1 cellular context compared by ENCODE assay signal in the genomic region with DNA sequence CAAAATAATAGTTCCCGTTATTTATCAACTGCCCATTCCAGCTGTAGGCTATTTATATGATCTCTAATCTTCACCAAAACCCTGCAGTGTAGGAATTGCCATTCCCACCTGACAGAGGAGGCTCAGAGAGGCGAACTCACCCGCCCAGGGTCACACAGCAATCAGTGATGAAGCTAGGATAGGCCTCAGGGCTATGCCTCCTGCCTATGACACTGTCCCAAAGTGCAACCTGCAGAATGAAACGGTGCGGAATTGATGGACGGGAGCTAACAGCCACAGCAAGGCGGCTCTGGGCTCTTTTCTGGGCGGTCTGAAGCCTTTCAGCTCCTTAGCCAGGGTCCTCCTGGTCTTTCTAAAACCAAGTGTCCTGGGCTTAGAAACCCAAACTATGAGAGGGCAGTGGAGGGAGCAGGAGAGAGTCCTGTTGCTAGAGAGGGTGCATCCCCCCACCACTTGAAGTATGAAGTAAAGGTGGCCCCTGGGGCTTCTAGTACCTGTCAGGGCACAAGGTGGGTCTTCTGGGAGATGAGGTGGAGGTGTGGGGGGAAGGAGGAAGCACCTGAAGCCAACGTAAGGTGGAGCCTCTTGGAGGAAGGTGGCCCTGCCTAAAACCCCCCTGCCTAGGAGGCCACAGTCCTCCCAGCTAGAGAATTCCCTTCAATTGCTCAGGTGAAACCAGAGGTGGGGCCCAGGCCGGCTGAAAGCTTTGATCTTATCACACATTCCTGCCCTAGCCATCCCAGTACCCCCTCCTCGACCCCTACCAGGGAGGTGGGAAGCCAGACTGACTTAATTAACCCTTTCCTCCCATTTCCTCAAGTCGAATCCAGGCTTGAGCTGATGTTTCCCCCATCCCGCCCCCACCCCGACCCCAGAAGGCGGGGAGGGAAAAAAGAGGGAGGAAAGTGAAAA.
TF ChIP-seq lines count a peak whose summit lies in the region.

No MANE protein-coding gene starts in this region.

TF ChIP-seq in HepG2, 621 proteins besides CTCF, POLR2A, EP300 and RAD21 (continued from another document and continues in another):
- TF ChIP-seq, protein P1, sequence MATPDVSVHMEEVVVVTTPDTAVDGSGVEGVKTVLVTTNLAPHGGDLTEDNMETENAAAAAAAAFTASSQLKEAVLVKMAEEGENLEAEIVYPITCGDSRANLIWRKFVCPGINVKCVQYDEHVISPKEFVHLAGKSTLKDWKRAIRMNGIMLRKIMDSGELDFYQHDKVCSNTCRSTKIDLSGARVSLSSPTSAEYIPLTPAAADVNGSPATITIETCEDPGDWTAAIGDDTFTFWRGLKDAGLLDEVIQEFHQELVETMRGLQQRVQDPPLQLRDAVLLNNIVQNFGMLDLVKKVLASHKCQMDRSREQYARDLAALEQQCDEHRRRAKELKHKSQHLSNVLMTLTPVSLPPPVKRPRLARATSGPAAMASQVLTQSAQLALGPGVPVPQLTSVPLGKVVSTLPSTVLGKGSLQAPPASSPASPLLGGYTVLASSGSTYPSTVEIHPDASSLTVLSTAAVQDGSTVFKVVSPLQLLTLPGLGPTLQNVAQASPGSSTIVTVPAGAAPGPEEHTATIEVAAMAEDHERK (CRISPR knock-in tag; IDR thresholded peaks at IDR 0.05; ENCODE audit: low read depth), result no peak
- TF ChIP-seq HMG20B (CRISPR knock-in tag; conservative IDR thresholded peaks at IDR 0.05), result 0 out of 2 replicates have a peak, but pooled peaks have one; percentile 38
- no peak for TF ChIP-seq ZNF782 (CRISPR knock-in tag; IDR thresholded peaks at IDR 0.05; ENCODE audit: borderline replicate concordance)
- TF ChIP-seq, protein P2, sequence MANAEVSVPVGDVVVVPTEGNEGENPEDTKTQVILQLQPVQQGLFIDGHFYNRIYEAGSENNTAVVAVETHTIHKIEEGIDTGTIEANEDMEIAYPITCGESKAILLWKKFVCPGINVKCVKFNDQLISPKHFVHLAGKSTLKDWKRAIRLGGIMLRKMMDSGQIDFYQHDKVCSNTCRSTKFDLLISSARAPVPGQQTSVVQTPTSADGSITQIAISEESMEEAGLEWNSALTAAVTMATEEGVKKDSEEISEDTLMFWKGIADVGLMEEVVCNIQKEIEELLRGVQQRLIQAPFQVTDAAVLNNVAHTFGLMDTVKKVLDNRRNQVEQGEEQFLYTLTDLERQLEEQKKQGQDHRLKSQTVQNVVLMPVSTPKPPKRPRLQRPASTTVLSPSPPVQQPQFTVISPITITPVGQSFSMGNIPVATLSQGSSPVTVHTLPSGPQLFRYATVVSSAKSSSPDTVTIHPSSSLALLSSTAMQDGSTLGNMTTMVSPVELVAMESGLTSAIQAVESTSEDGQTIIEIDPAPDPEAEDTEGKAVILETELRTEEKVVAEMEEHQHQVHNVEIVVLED (CRISPR knock-in tag; IDR thresholded peaks at IDR 0.05; ENCODE audit: borderline replicate concordance), result no peak
- no peak for TF ChIP-seq SMC3 (IDR thresholded peaks at IDR 0.05; ENCODE audit: low read length)
- TF ChIP-seq ZNF335 (CRISPR knock-in tag; IDR thresholded peaks at IDR 0.05), result 0 out of 2 replicates have a peak, but pooled peaks have one; percentile 20
- TF ChIP-seq ZNF432 (CRISPR knock-in tag; IDR thresholded peaks at IDR 0.05; ENCODE audit: borderline replicate concordance), result no peak
- TF ChIP-seq, protein P3, sequence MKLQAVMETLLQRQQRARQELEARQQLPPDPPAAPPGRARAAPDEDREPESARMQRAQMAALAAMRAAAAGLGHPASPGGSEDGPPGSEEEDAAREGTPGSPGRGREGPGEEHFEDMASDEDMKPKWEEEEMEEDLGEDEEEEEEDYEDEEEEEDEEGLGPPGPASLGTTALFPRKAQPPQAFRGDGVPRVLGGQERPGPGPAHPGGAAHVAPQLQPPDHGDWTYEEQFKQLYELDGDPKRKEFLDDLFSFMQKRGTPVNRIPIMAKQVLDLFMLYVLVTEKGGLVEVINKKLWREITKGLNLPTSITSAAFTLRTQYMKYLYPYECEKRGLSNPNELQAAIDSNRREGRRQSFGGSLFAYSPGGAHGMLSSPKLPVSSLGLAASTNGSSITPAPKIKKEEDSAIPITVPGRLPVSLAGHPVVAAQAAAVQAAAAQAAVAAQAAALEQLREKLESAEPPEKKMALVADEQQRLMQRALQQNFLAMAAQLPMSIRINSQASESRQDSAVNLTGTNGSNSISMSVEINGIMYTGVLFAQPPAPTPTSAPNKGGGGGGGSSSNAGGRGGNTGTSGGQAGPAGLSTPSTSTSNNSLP (IDR thresholded peaks at IDR 0.05; ENCODE audit: low read depth, low read length), result no peak
- TF ChIP-seq RFXAP (CRISPR knock-in tag; IDR thresholded peaks at IDR 0.05; ENCODE audit: borderline replicate concordance), result no peak
- TF ChIP-seq ZNF160 (CRISPR knock-in tag; IDR thresholded peaks at IDR 0.05), result no peak
- TF ChIP-seq, protein P4, sequence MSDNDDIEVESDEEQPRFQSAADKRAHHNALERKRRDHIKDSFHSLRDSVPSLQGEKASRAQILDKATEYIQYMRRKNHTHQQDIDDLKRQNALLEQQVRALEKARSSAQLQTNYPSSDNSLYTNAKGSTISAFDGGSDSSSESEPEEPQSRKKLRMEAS (IDR thresholded peaks at IDR 0.05), result peak; percentile 19; the same call in 1 of the 2 replicates
- TF ChIP-seq, protein P5, sequence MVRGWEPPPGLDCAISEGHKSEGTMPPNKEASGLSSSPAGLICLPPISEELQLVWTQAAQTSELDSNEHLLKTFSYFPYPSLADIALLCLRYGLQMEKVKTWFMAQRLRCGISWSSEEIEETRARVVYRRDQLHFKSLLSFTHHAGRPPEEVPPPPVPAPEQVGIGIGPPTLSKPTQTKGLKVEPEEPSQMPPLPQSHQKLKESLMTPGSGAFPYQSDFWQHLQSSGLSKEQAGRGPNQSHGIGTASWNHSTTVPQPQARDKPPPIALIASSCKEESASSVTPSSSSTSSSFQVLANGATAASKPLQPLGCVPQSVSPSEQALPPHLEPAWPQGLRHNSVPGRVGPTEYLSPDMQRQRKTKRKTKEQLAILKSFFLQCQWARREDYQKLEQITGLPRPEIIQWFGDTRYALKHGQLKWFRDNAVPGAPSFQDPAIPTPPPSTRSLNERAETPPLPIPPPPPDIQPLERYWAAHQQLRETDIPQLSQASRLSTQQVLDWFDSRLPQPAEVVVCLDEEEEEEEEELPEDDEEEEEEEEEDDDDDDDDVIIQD (CRISPR knock-in tag; IDR thresholded peaks at IDR 0.05; ENCODE audit: low read depth), result no peak
- TF ChIP-seq, protein P6, sequence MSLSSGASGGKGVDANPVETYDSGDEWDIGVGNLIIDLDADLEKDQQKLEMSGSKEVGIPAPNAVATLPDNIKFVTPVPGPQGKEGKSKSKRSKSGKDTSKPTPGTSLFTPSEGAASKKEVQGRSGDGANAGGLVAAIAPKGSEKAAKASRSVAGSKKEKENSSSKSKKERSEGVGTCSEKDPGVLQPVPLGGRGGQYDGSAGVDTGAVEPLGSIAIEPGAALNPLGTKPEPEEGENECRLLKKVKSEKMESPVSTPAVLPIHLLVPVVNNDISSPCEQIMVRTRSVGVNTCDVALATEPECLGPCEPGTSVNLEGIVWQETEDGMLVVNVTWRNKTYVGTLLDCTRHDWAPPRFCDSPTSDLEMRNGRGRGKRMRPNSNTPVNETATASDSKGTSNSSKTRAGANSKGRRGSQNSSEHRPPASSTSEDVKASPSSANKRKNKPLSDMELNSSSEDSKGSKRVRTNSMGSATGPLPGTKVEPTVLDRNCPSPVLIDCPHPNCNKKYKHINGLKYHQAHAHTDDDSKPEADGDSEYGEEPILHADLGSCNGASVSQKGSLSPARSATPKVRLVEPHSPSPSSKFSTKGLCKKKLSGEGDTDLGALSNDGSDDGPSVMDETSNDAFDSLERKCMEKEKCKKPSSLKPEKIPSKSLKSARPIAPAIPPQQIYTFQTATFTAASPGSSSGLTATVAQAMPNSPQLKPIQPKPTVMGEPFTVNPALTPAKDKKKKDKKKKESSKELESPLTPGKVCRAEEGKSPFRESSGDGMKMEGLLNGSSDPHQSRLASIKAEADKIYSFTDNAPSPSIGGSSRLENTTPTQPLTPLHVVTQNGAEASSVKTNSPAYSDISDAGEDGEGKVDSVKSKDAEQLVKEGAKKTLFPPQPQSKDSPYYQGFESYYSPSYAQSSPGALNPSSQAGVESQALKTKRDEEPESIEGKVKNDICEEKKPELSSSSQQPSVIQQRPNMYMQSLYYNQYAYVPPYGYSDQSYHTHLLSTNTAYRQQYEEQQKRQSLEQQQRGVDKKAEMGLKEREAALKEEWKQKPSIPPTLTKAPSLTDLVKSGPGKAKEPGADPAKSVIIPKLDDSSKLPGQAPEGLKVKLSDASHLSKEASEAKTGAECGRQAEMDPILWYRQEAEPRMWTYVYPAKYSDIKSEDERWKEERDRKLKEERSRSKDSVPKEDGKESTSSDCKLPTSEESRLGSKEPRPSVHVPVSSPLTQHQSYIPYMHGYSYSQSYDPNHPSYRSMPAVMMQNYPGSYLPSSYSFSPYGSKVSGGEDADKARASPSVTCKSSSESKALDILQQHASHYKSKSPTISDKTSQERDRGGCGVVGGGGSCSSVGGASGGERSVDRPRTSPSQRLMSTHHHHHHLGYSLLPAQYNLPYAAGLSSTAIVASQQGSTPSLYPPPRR (CRISPR knock-in tag; IDR thresholded peaks at IDR 0.05; ENCODE audit: borderline replicate concordance), result peak; percentile 34; the same call in 1 of the 2 replicates
- no peak for TF ChIP-seq ZSCAN12 (CRISPR knock-in tag; IDR thresholded peaks at IDR 0.05)
- TF ChIP-seq GTF3A (CRISPR knock-in tag; conservative IDR thresholded peaks at IDR 0.05), result no peak
- TF ChIP-seq REXO4 (CRISPR knock-in tag; IDR thresholded peaks at IDR 0.05; ENCODE audit: borderline replicate concordance), result no peak
- TF ChIP-seq, protein P7, sequence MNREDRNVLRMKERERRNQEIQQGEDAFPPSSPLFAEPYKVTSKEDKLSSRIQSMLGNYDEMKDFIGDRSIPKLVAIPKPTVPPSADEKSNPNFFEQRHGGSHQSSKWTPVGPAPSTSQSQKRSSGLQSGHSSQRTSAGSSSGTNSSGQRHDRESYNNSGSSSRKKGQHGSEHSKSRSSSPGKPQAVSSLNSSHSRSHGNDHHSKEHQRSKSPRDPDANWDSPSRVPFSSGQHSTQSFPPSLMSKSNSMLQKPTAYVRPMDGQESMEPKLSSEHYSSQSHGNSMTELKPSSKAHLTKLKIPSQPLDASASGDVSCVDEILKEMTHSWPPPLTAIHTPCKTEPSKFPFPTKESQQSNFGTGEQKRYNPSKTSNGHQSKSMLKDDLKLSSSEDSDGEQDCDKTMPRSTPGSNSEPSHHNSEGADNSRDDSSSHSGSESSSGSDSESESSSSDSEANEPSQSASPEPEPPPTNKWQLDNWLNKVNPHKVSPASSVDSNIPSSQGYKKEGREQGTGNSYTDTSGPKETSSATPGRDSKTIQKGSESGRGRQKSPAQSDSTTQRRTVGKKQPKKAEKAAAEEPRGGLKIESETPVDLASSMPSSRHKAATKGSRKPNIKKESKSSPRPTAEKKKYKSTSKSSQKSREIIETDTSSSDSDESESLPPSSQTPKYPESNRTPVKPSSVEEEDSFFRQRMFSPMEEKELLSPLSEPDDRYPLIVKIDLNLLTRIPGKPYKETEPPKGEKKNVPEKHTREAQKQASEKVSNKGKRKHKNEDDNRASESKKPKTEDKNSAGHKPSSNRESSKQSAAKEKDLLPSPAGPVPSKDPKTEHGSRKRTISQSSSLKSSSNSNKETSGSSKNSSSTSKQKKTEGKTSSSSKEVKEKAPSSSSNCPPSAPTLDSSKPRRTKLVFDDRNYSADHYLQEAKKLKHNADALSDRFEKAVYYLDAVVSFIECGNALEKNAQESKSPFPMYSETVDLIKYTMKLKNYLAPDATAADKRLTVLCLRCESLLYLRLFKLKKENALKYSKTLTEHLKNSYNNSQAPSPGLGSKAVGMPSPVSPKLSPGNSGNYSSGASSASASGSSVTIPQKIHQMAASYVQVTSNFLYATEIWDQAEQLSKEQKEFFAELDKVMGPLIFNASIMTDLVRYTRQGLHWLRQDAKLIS (CRISPR knock-in tag; IDR thresholded peaks at IDR 0.05), result no peak
- no peak for TF ChIP-seq ZKSCAN5 (CRISPR knock-in tag; IDR thresholded peaks at IDR 0.05)
- TF ChIP-seq FOXJ3 (CRISPR knock-in tag; IDR thresholded peaks at IDR 0.05; ENCODE audit: borderline replicate concordance), result no peak
- TF ChIP-seq HCFC1 (IDR thresholded peaks at IDR 0.05; ENCODE audit: low read depth, low read length), result no peak
- TF ChIP-seq ZSCAN25 (CRISPR knock-in tag; IDR thresholded peaks at IDR 0.05), result peak; percentile 58; the same call in 1 of the 2 replicates
- no peak for TF ChIP-seq ZFP36L1 (CRISPR knock-in tag; IDR thresholded peaks at IDR 0.05)
- TF ChIP-seq, protein P8, sequence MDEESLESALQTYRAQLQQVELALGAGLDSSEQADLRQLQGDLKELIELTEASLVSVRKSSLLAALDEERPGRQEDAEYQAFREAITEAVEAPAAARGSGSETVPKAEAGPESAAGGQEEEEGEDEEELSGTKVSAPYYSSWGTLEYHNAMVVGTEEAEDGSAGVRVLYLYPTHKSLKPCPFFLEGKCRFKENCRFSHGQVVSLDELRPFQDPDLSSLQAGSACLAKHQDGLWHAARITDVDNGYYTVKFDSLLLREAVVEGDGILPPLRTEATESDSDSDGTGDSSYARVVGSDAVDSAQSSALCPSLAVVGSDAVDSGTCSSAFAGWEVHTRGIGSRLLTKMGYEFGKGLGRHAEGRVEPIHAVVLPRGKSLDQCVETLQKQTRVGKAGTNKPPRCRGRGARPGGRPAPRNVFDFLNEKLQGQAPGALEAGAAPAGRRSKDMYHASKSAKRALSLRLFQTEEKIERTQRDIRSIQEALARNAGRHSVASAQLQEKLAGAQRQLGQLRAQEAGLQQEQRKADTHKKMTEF (CRISPR knock-in tag; IDR thresholded peaks at IDR 0.05), result no peak
- no peak for TF ChIP-seq ELF1 (CRISPR knock-in tag; IDR thresholded peaks at IDR 0.05)
- TF ChIP-seq ZNF331 (CRISPR knock-in tag; IDR thresholded peaks at IDR 0.05), result 0 out of 2 replicates have a peak, but pooled peaks have one; percentile 19
- TF ChIP-seq KLF12 (CRISPR knock-in tag; IDR thresholded peaks at IDR 0.05; ENCODE audit: borderline replicate concordance), result no peak
- TF ChIP-seq, protein P9, sequence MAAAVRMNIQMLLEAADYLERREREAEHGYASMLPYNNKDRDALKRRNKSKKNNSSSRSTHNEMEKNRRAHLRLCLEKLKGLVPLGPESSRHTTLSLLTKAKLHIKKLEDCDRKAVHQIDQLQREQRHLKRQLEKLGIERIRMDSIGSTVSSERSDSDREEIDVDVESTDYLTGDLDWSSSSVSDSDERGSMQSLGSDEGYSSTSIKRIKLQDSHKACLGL (CRISPR knock-in tag; IDR thresholded peaks at IDR 0.05), result no peak
- TF ChIP-seq ETV6 (CRISPR knock-in tag; conservative IDR thresholded peaks at IDR 0.05), result no peak
- TF ChIP-seq, protein P10, sequence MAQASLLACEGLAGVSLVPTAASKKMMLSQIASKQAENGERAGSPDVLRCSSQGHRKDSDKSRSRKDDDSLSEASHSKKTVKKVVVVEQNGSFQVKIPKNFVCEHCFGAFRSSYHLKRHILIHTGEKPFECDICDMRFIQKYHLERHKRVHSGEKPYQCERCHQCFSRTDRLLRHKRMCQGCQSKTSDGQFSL (CRISPR knock-in tag; IDR thresholded peaks at IDR 0.05), result 0 out of 2 replicates have a peak, but pooled peaks have one; percentile 49
- TF ChIP-seq, protein P11, sequence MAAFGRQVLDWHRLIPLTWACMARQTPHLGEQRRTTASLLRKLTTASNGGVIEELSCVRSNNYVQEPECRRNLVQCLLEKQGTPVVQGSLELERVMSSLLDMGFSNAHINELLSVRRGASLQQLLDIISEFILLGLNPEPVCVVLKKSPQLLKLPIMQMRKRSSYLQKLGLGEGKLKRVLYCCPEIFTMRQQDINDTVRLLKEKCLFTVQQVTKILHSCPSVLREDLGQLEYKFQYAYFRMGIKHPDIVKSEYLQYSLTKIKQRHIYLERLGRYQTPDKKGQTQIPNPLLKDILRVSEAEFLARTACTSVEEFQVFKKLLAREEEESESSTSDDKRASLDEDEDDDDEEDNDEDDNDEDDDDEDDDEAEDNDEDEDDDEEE (CRISPR knock-in tag; IDR thresholded peaks at IDR 0.05), result no peak
- TF ChIP-seq CENPT (CRISPR knock-in tag; IDR thresholded peaks at IDR 0.05; ENCODE audit: low read depth), result no peak
- TF ChIP-seq ZIK1 (CRISPR knock-in tag; IDR thresholded peaks at IDR 0.05; ENCODE audit: borderline replicate concordance, low read depth), result no peak
- TF ChIP-seq KAT8 (CRISPR knock-in tag; IDR thresholded peaks at IDR 0.05), result no peak
